In the genomic region with DNA sequence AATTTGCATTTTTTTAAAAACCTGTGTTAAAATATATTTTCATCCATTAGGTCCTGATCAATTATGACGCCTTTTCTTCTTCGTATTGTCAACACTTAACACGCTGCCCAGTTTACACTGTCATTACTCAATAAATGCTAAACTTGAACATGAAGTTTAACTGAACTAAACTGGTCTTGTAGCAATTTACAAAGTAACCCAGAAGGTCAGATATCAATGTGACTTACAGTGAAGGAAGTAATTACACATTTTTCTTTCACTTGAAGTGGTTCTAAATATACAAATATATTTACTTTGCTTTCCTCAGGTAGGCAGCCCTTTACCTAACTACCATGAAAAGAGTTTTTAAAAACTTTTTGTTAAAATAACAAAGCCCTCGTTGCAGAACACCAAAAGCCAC, we compare ENCODE assay signal across 26 cellular contexts.
"Had no signal": no experiment of that assay in that cellular context is flagged by ENCODE, and none has a peak within 500 bp of the region (broad histone marks: within the 10 kb centered on the region; RNA-seq: fewer than 3 reads in every experiment).

No MANE protein-coding gene starts in this region.

- H3K27ac ChIP-seq: coronary artery, dorsolateral prefrontal cortex, esophagus muscularis mucosa, foreskin keratinocyte, gastroesophageal sphincter, heart left ventricle, hepatocyte had no signal

- FAIRE-seq: colon, endothelial cell of umbilical vein, frontal cortex, kidney had no signal

- H2AFZ ChIP-seq: hepatocyte had no signal

- H3K36me3 ChIP-seq: esophagus muscularis mucosa, gastroesophageal sphincter, heart left ventricle had no signal

- H3K4me1 ChIP-seq: esophagus muscularis mucosa, foreskin keratinocyte, gastroesophageal sphincter had no signal

- DNase-seq: dermis blood vessel endothelial cell; dorsolateral prefrontal cortex; effector CD4-positive, alpha-beta T cell; effector memory CD4-positive, alpha-beta T cell; foreskin keratinocyte; heart left ventricle; hypothalamus; immature natural killer cell; islet precursor cell; kidney; kidney glomerular epithelial cell; left colon; left ventricle myocardium superior; mammary epithelial cell; mesendoderm; midbrain; naive thymus-derived CD4-positive, alpha-beta T cell had no signal

- H3K4me3 ChIP-seq: coronary artery, dorsolateral prefrontal cortex, esophagus muscularis mucosa, gastroesophageal sphincter, heart left ventricle, hepatocyte, lung had no signal

- H3K79me2 ChIP-seq: hepatocyte had no signal

- H3K4me2 ChIP-seq: hepatocyte had no signal

- ATAC-seq: foreskin keratinocyte; gastroesophageal sphincter; heart left ventricle; left colon; left lobe of liver; left ventricle myocardium superior; naive thymus-derived CD4-positive, alpha-beta T cell had no signal

- H3K27me3 ChIP-seq: dorsolateral prefrontal cortex, esophagus muscularis mucosa, foreskin keratinocyte, gastroesophageal sphincter, heart left ventricle, hepatocyte had no signal

- H3K9me3 ChIP-seq: esophagus muscularis mucosa, gastroesophageal sphincter had no signal
